9 cellular contexts compared by ENCODE assay signal in genomic region chr7:129824291-129825004, GRCh38.
A peak's percentile ranks its signal among the peaks of the same experiment; 100 is the strongest.
DNase-seq lines count a peak whose midpoint lies in the region; ATAC-seq and TF ChIP-seq lines count a peak whose summit lies in the region.
"Had no signal": no experiment of that assay in that cellular context is flagged by ENCODE, and none has a peak within 500 bp of the region (broad histone marks: within the 10 kb centered on the region; RNA-seq: fewer than 3 reads in every experiment).

No MANE protein-coding gene starts in this region.

- peaks cover 12% of the 10 kb centered on the region for H3K4me1 ChIP-seq in GM23338 (ENCODE audit: insufficient read depth)
- H3K4me1 ChIP-seq in skeletal muscle tissue (ENCODE audit: control insufficient read depth in 3 of 3, insufficient read depth in 3 of 3, low read length in 3 of 3), result peaks cover 7 to 21% (median 19%) of the 10 kb centered on the region in 3 donors

- peaks cover 35% of the 10 kb centered on the region for H3K27me3 Mint-ChIP-seq in GM23338 (ENCODE audit: insufficient read depth, low read depth, poor library complexity)
- peaks cover 0 to 1% of the 10 kb centered on the region in 2 donors for H3K27me3 Mint-ChIP-seq in T-cell

- peak overlapping the region; percentile 24 for H2AFZ ChIP-seq in GM23338

- peak overlapping the region; percentile 88 for H3K4me3 Mint-ChIP-seq in GM23338
- H3K4me3 Mint-ChIP-seq in T-cell, result peak overlapping the region; percentile 80 to 86 (median 84)

- POLR2A ChIA-PET in T-cell (lab: Charles Lee), result interaction anchor here (0.6 to 0.7 kb wide), 7 partner anchors 21 to 671 kb away, joined by 3 to 6 read pairs (median 4); partner anchors contain the start of gene STRIP2 (in 1 of the 2)

- peaks cover 10% of the 10 kb centered on the region; the same call in 1 of the 2 replicates for H3F3A ChIP-seq in GM23338 (replicated peaks; ENCODE audit: low read depth)

- peaks cover 16% of the 10 kb centered on the region for H3K4me1 Mint-ChIP-seq in GM23338
- H3K4me1 Mint-ChIP-seq in T-cell, result peaks cover 9 to 12% (median 11%) of the 10 kb centered on the region in 3 donors

- no peaks in the 10 kb centered on the region for H3K9me3 Mint-ChIP-seq in GM23338
- no peaks in the 10 kb centered on the region for H3K9me3 Mint-ChIP-seq in T-cell

- H3K4me3 ChIP-seq in GM23338, result peak overlapping the region; percentile 51
- H3K4me3 ChIP-seq in fibroblast of villous mesenchyme (ENCODE audit: low read depth, low read length), result peak overlapping the region; percentile 83
- H3K4me3 ChIP-seq in skeletal muscle tissue (ENCODE audit: low read length in 3 of 3), result peak overlapping the region; percentile 56 to 95 (median 63)

- H3K9ac ChIP-seq in skeletal muscle tissue (ENCODE audit: low read depth in 1 of 3, low read length in 3 of 3), result no peak overlapping the region

- H4K20me1 ChIP-seq in GM23338 (replicated peaks; ENCODE audit: insufficient read depth), result no peaks in the 10 kb centered on the region

- peak overlapping the region; percentile 48; the same call in 1 of the 2 replicates for H3K27ac ChIP-seq in GM23338 (ENCODE audit: low read depth)
- H3K27ac ChIP-seq in skeletal muscle tissue (ENCODE audit: low read depth, low read length), result no peak overlapping the region

- H3K27ac Mint-ChIP-seq in GM23338, result peak overlapping the region; percentile 78; the same call in 1 of the 2 replicates
- no peak overlapping the region for H3K27ac Mint-ChIP-seq in T-cell

- H3K36me3 ChIP-seq in GM23338 (ENCODE audit: insufficient read depth), result no peaks in the 10 kb centered on the region
- H3K36me3 ChIP-seq in skeletal muscle tissue (ENCODE audit: control insufficient read depth in 3 of 3, insufficient read depth in 3 of 3, low read length in 3 of 3), result no peaks in the 10 kb centered on the region

- no peaks in the 10 kb centered on the region for H3K9me3 ChIP-seq in skeletal muscle tissue (ENCODE audit: control insufficient read depth in 3 of 3, low read length in 3 of 3)

- no peaks in the 10 kb centered on the region for H3K36me3 Mint-ChIP-seq in GM23338 (ENCODE audit: low read depth)
- no peaks in the 10 kb centered on the region for H3K36me3 Mint-ChIP-seq in T-cell

- no peaks in the 10 kb centered on the region for H3K9me2 ChIP-seq in GM23338 (ENCODE audit: insufficient read depth)

- DNase-seq in GM23338 (ENCODE audit: low spot score), result no peak
- DNase-seq in T-cell, result peak in 1 of 34 experiments; percentile 5
- no peak for DNase-seq in fibroblast of villous mesenchyme (ENCODE audit: low read depth)
- DNase-seq in islet precursor cell, result no peak
- no peak for DNase-seq in NCI-H2227 (lab: John Stamatoyannopoulos, UW; ENCODE audit: unreplicated experiment)
- no peak for DNase-seq in HuH-7.5 (ENCODE audit: low spot score)
- DNase-seq: activated CD4-positive, alpha-beta T cell treated with anti-CD3 and anti-CD28 coated beads for 1 hour had no signal

- no peaks in the 10 kb centered on the region for H3K79me2 ChIP-seq in GM23338 (replicated peaks; ENCODE audit: insufficient read depth)

- peak overlapping the region; percentile 77 for H3K4me2 ChIP-seq in GM23338

- H3K27me3 ChIP-seq in GM23338 (ENCODE audit: insufficient read depth) (no peaks in the 10 kb centered on the region), skeletal muscle tissue (ENCODE audit: control insufficient read depth in 3 of 3, insufficient read depth in 3 of 3, low read length in 3 of 3) (no peaks in the 10 kb centered on the region)

- no peak for ATAC-seq in GM23338
- no peak for ATAC-seq in T-cell (replicated peaks in 1 of 4)
- ATAC-seq in HG03039 (IDR thresholded peaks at IDR 0.05; ENCODE audit: unreplicated experiment), result no peak

- CTCF ChIA-PET in T-cell (lab: Charles Lee), result interaction anchor here (0.5 to 1.6 kb wide), 19 partner anchors 9 to 943 kb away, joined by 3 to 13 read pairs (median 4); no protein-coding TSS in a partner anchor

- peak in 1 of 2 experiments; percentile 42; a peak in 1 of 4 replicates for TF ChIP-seq CTCF in GM23338 (conservative IDR thresholded peaks at IDR 0.05; ENCODE audit: low read depth in 2 of 2)
- TF ChIP-seq CTCF in fibroblast of villous mesenchyme (IDR thresholded peaks at IDR 0.05; ENCODE audit: insufficient read depth, low read depth, low read length), result no peak

TF ChIP-seq in GM23338, 12 proteins besides CTCF, POLR2A, EP300 and RAD21 (continues in another document):
- no peak for TF ChIP-seq ZNF331 (CRISPR knock-in tag; IDR thresholded peaks at IDR 0.05; ENCODE audit: low read depth)
- TF ChIP-seq POLR2AphosphoS5 (IDR thresholded peaks at IDR 0.05; ENCODE audit: low read depth), result no peak; the same call in 1 of the 2 replicates
- no peak for TF ChIP-seq ETS1 (IDR thresholded peaks at IDR 0.05)
- TF ChIP-seq NANOG (IDR thresholded peaks at IDR 0.05; ENCODE audit: borderline replicate concordance), result no peak
- TF ChIP-seq JUNB (IDR thresholded peaks at IDR 0.05; ENCODE audit: unreplicated experiment), result no peak
- no peak for TF ChIP-seq REST (IDR thresholded peaks at IDR 0.05; ENCODE audit: unreplicated experiment)
- TF ChIP-seq EZH2phosphoT487 (IDR thresholded peaks at IDR 0.05; ENCODE audit: unreplicated experiment), result no peak
- no peak for TF ChIP-seq EZH2 (IDR thresholded peaks at IDR 0.05; ENCODE audit: low read depth, unreplicated experiment)
- no peak for TF ChIP-seq STAT1 (IDR thresholded peaks at IDR 0.05; ENCODE audit: unreplicated experiment)
- TF ChIP-seq CREB1 (CRISPR knock-in tag; IDR thresholded peaks at IDR 0.05; ENCODE audit: low read depth), result no peak
